Comparison of ENCODE assay signal across 9 cellular contexts in genomic region chrX:129980043-129980442, GRCh38. TPM values are rescaled to one million over a fixed set of nuclear protein-coding genes. Genes with fewer than 3 reads are reported as not detected.
DNase-seq lines count a peak whose midpoint lies in the region; ATAC-seq lines count a peak whose summit lies in the region.
"Had no signal": no experiment of that assay in that cellular context is flagged by ENCODE, and none has a peak within 500 bp of the region (broad histone marks: within the 10 kb centered on the region; RNA-seq: fewer than 3 reads in every experiment).

No MANE protein-coding gene starts in this region.

- no peaks in the 10 kb centered on the region for H3K4me1 ChIP-seq in iPS-15b (ENCODE audit: control insufficient read depth, insufficient read depth, low read length)

- H3K36me3 ChIP-seq in iPS-15b (ENCODE audit: control insufficient read depth, insufficient read depth, low read length), result no peaks in the 10 kb centered on the region
- no peaks in the 10 kb centered on the region for H3K36me3 ChIP-seq in MG63

- H3K9me3 ChIP-seq in iPS-15b (ENCODE audit: control insufficient read depth, insufficient read depth, low read length) (no peaks in the 10 kb centered on the region), MG63 (no peaks in the 10 kb centered on the region)

- H3K27me3 ChIP-seq in iPS-15b (ENCODE audit: control insufficient read depth, insufficient read depth, low read length) (peaks cover 58% of the 10 kb centered on the region), MG63 (no peaks in the 10 kb centered on the region)

- peak overlapping the region; percentile 32 for H3K4me3 ChIP-seq in iPS-15b (ENCODE audit: low read depth, low read length)
- no peak overlapping the region for H3K4me3 ChIP-seq in MG63

- DNase-seq in NCI-H82 (lab: John Stamatoyannopoulos, UW), result peak; percentile 5
- no peak for DNase-seq in NCI-H82 treated with DMSO at 0.1 percent for 48 hours (lab: John Stamatoyannopoulos, UW; ENCODE audit: unreplicated experiment)
- DNase-seq in activated CD8-positive, alpha-beta memory T cell treated with anti-CD3 and anti-CD28 coated beads, Interleukin-2, amount 50 U/mL, for 48 hours, result peak; percentile 57
- DNase-seq in stimulated activated naive CD8-positive, alpha-beta T cell treated with anti-CD3 and anti-CD28 coated beads, Interleukin-15, Interleukin-2, amounts not matched to agents 100 U/mL and 50 U/mL, for 24 hours, result peak; percentile 40
- no peak for DNase-seq in MG63
- no peak for DNase-seq in cerebellum (ENCODE audit: low spot score)
- DNase-seq: SIG-M5 had no signal

- no peak overlapping the region for H3K9ac ChIP-seq in iPS-15b (ENCODE audit: low read depth, low read length)

- no peak for ATAC-seq in stimulated activated naive CD8-positive, alpha-beta T cell treated with anti-CD3 and anti-CD28 coated beads, Interleukin-15, Interleukin-2, amounts not matched to agents 100 U/mL and 50 U/mL, for 24 hours
- ATAC-seq in HG03342 (IDR thresholded peaks at IDR 0.05; ENCODE audit: unreplicated experiment), result no peak

RNA-seq across cellular contexts. Expression of gene BCORL1, which starts 2.4 kb away (rescaled TPM):
- total RNA-seq in MG63 (2014; rRNA removed; shearing (Covaris generic); ENCODE audit: low replicate concordance), result 0.13 and 0.39 TPM in 2 replicates
- 3.7 TPM for total RNA-seq in cerebellum

Comparison
In these comparisons a context has a peak if more than half of its experiments do, and no peak if none do; other contexts are left out.
1. DNase-seq: peak in NCI-H82 (single experiment), activated CD8-positive, alpha-beta memory T cell treated with anti-CD3 and anti-CD28 coated beads, Interleukin-2, amount 50 U/mL, for 48 hours (single experiment) and stimulated activated naive CD8-positive, alpha-beta T cell treated with anti-CD3 and anti-CD28 coated beads, Interleukin-15, Interleukin-2, amounts not matched to agents 100 U/mL and 50 U/mL, for 24 hours (single experiment); none in NCI-H82 treated with DMSO at 0.1 percent for 48 hours (single experiment), MG63 (single experiment) and cerebellum (single experiment).